Comparison of ENCODE assay signal across 8 cellular contexts in genomic region chr2:203718087-203718486, GRCh38. TPM values are rescaled to one million over a fixed set of nuclear protein-coding genes. Genes with fewer than 3 reads are reported as not detected.
DNase-seq lines count a peak whose midpoint lies in the region; ATAC-seq, FAIRE-seq and TF ChIP-seq lines count a peak whose summit lies in the region.

No MANE protein-coding gene starts in this region.

- H3K4me2 ChIP-seq in endothelial cell of umbilical vein (ENCODE audit: insufficient read depth, low read length) = peak overlapping the region; percentile 9

- peak; percentile 55 for FAIRE-seq in endothelial cell of umbilical vein (lab: Jason Lieb, UNC)

- POLR2A ChIA-PET in endothelial cell of umbilical vein (lab: Charles Lee) = interaction anchor here (0.5 kb wide), 1 partner anchor 38 kb away, joined by 3 read pairs; no protein-coding TSS in a partner anchor

- intact Hi-C loops in endothelial cell of umbilical vein (cut with micrococcal nuclease) = no loop called here
- intact Hi-C loops in thyroid gland (cut with DNase I) = no loop called here

- peak overlapping the region; percentile 71 for H2AFZ ChIP-seq in endothelial cell of umbilical vein (ENCODE audit: low read depth, low read length)

- dilution Hi-C loops in endothelial cell of umbilical vein (cut with MboI; ENCODE audit: extremely low pct_ligation_motif_present, low sequenced_read_pairs) = no loop called here

- H3K9me3 ChIP-seq in endothelial cell of umbilical vein (replicated peaks; ENCODE audit: control insufficient read depth, insufficient read depth, low read length) (no peaks in the 10 kb centered on the region), thyroid gland (no peaks in the 10 kb centered on the region)

- peak; percentile 92 for ATAC-seq in GM18873 (IDR thresholded peaks at IDR 0.05; ENCODE audit: low FRiP score, unreplicated experiment)
- ATAC-seq in HG02798 (IDR thresholded peaks at IDR 0.05; ENCODE audit: poor library complexity, unreplicated experiment) = peak; percentile 85

- H3K4me1 ChIP-seq in endothelial cell of umbilical vein (ENCODE audit: control insufficient read depth, extremely low read depth, insufficient read depth, low read length) (peaks cover 10% of the 10 kb centered on the region), thyroid gland (peaks cover 0 to 3% of the 10 kb centered on the region in 2 donors)

- 66 to 69% methylated on average over 3 of the region's 3 CpGs for WGBS in thyroid gland, 2 donors

- no peaks in the 10 kb centered on the region for H3K9me1 ChIP-seq in endothelial cell of umbilical vein (replicated peaks; ENCODE audit: control insufficient read depth, extremely low read depth, insufficient read depth, low read length)

- no peaks in the 10 kb centered on the region for H3K79me2 ChIP-seq in endothelial cell of umbilical vein (ENCODE audit: control insufficient read depth, insufficient read depth, low read length)

- TF ChIP-seq CTCF in endothelial cell of umbilical vein (IDR thresholded peaks at IDR 0.05; ENCODE audit: extremely low read depth in 1 of 2, insufficient read depth in 1 of 2, low read depth in 1 of 2, low read length in 2 of 2) = no peak
- no peak for TF ChIP-seq CTCF in thyroid gland (IDR thresholded peaks at IDR 0.05)

- CTCF ChIA-PET in endothelial cell of umbilical vein (lab: Charles Lee) = interaction anchor here (0.6 to 1.3 kb wide), 5 partner anchors 20 to 97 kb away, joined by 3 to 4 read pairs (median 3); no protein-coding TSS in a partner anchor

- no peak overlapping the region for H3K4me3 ChIP-seq in endothelial cell of umbilical vein (replicated peaks in 1 of 3; ENCODE audit: insufficient read depth in 1 of 3, low read depth in 1 of 3, low read length in 3 of 3)
- H3K4me3 ChIP-seq in thyroid gland (replicated peaks in 1 of 3) = no peak overlapping the region

- H3K9ac ChIP-seq in endothelial cell of umbilical vein (replicated peaks; ENCODE audit: extremely low read depth, insufficient read depth, low read length) = no peak overlapping the region

- TF ChIP-seq POLR2A in endothelial cell of umbilical vein (IDR thresholded peaks at IDR 0.05; ENCODE audit: low read depth, low read length) (no peak), thyroid gland (IDR thresholded peaks at IDR 0.05) (no peak)

- H3K36me3 ChIP-seq in endothelial cell of umbilical vein (ENCODE audit: control insufficient read depth in 2 of 2, extremely low read depth in 1 of 2, insufficient read depth in 2 of 2, low read length in 2 of 2) (no peaks in the 10 kb centered on the region), thyroid gland (no peaks in the 10 kb centered on the region)

- H3K27ac ChIP-seq in endothelial cell of umbilical vein (ENCODE audit: insufficient read depth, low read depth, low read length) = no peak overlapping the region
- no peak overlapping the region for H3K27ac ChIP-seq in thyroid gland

- DNase-seq in T follicular helper cell (ENCODE audit: low read depth) (peak; percentile 20), endothelial cell of umbilical vein (ENCODE audit: low read depth, low spot score) (peak; percentile 86), thyroid gland (no peak), NCI-H446 treated with DMSO at 0.1 percent for 48 hours (lab: John Stamatoyannopoulos, UW) (no peak), NCI-H2171 treated with DMSO at 0.1 percent for 48 hours (lab: John Stamatoyannopoulos, UW) (no peak), NCI-H1092 treated with DMSO at 0.1 percent for 48 hours (lab: John Stamatoyannopoulos, UW) (no peak)

- BruUV-seq in endothelial cell of umbilical vein (replicated peaks; lab: Mats Ljungman, UMichigan) = no TSS peak

- H3K27me3 ChIP-seq in endothelial cell of umbilical vein (ENCODE audit: control insufficient read depth in 2 of 2, insufficient read depth in 2 of 2, low read length in 2 of 2) = no peaks in the 10 kb centered on the region
- no peaks in the 10 kb centered on the region for H3K27me3 ChIP-seq in thyroid gland

- H4K20me1 ChIP-seq in endothelial cell of umbilical vein (replicated peaks; ENCODE audit: control insufficient read depth, extremely low read depth, insufficient read depth, low read length) = no peaks in the 10 kb centered on the region

TF ChIP-seq in endothelial cell of umbilical vein, 7 proteins besides CTCF, POLR2A, EP300 and RAD21:
- TF ChIP-seq FOS (IDR thresholded peaks at IDR 0.05; ENCODE audit: borderline replicate concordance, insufficient read depth, low read length) = no peak
- TF ChIP-seq, protein P1, sequence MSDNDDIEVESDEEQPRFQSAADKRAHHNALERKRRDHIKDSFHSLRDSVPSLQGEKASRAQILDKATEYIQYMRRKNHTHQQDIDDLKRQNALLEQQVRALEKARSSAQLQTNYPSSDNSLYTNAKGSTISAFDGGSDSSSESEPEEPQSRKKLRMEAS (IDR thresholded peaks at IDR 0.05; ENCODE audit: insufficient read depth, insufficient read length) = peak; percentile 32
- peak; percentile 62 for TF ChIP-seq GATA2 (IDR thresholded peaks at IDR 0.05; ENCODE audit: insufficient read depth, insufficient read length, low read depth, low read length)
- no peak for TF ChIP-seq JUN (IDR thresholded peaks at IDR 0.05; ENCODE audit: borderline replicate concordance, insufficient read depth, insufficient read length, low read depth)

RNA-seq across cellular contexts. Expression of gene CD28, which starts 11.6 kb away (rescaled TPM):
- total RNA-seq in endothelial cell of umbilical vein (0.15 TPM in 1 of 2 replicates, not detected in the other), thyroid gland (1 to 10 TPM in 1 of 4 donors, under 1 TPM in 3; 0.20 to 1.3 (median 0.51) TPM)
- not detected in 2 replicates for polyA plus RNA-seq in endothelial cell of umbilical vein
- not detected in 2 replicates for polyA plus RNA-seq in endothelial cell of umbilical vein (2011; cell fraction: cytosol; rRNA removed)
- polyA plus RNA-seq in endothelial cell of umbilical vein (2011; cell fraction: nucleus; rRNA removed) = not detected in 2 replicates
- polyA plus RNA-seq in endothelial cell of umbilical vein (2012) = not detected in 2 replicates
- 0.04 TPM in 1 of 2 replicates, not detected in the other for polyA minus RNA-seq in endothelial cell of umbilical vein
- polyA minus RNA-seq in endothelial cell of umbilical vein (2011; cell fraction: cytosol; rRNA and poly(A)+ RNA removed) = not detected
- not detected in 2 replicates for polyA minus RNA-seq in endothelial cell of umbilical vein (2011; cell fraction: nucleus; rRNA and poly(A)+ RNA removed)

Comparison
In these comparisons a context has a peak if more than half of its experiments do, and no peak if none do; other contexts are left out.
1. DNase-seq: peak in T follicular helper cell (single experiment) and endothelial cell of umbilical vein (single experiment); none in thyroid gland (0 of 2), NCI-H446 treated with DMSO at 0.1 percent for 48 hours (single experiment), NCI-H2171 treated with DMSO at 0.1 percent for 48 hours (single experiment) and NCI-H1092 treated with DMSO at 0.1 percent for 48 hours (single experiment).